ENCODE assay signal across 8 cellular contexts in the genomic region with DNA sequence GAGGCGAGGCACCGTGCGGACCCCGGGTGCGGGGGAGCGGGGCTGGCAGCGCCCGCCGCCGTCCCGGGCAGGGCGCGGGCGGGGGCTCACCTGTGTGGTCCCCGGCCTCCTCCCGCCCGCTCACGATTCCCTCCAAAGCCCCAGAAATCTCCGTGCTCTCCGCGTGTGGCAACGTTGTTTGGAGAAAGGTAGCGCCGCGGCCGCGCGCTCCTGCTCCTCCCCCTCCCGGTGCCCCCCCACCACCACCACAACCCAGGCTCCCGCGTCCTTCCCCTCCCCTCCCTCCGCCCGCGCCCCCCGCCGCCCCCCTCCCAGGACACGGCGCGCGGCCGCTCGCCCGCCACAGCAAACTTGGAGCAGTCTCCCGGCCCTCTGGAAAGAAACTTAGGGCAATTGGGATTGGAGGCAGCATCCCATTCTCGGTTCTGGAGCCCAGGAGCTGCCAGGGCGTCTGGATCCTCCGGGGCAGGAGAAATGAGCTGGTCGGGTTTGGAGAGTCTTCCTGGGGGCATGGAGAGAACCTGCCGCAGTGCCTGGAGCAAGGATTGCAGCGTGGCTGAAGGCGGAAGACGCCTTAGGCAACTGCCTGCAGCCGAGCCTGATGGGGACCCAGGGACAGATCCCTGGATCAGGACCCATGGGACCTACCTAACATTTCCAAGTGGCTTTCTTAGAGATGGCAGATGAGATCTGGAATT. TPM values are rescaled to one million over a fixed set of nuclear protein-coding genes. Genes with fewer than 3 reads are reported as not detected.
DNase-seq lines count a peak whose midpoint lies in the region; ATAC-seq, FAIRE-seq and TF ChIP-seq lines count a peak whose summit lies in the region.

No MANE protein-coding gene starts in this region.

- H3K4me2 ChIP-seq in parathyroid adenoma (ENCODE audit: low read length), result peak overlapping the region; percentile 81

- POLR2A ChIA-PET in CD8-positive, alpha-beta memory T cell (lab: Charles Lee), result interaction anchor here (0.8 to 1.2 kb wide), 3 partner anchors 10 to 346 kb away, joined by 3 to 11 read pairs (median 3); no protein-coding TSS in a partner anchor

- peak overlapping the region; percentile 84 to 100 (median 96) for H3K4me3 Mint-ChIP-seq in CD8-positive, alpha-beta memory T cell

- peak; percentile 39 to 78 for TF ChIP-seq POLR2A in Peyer's patch (IDR thresholded peaks at IDR 0.05)

- no peak overlapping the region for H2AFZ ChIP-seq in parathyroid adenoma

- DNase-seq in CD8-positive, alpha-beta memory T cell, result peak in 3 of 5 donors; percentile 29 to 62 (median 54)
- DNase-seq in HTR-8/SVneo (ENCODE audit: insufficient read length, low spot score) (peak; percentile 43), Peyer's patch (peak; percentile 55 to 82 (median 80)), adipocyte (ENCODE audit: low read depth) (peak; percentile 67), left cardiac atrium (peak; percentile 73)

- FAIRE-seq in HTR-8/SVneo (lab: Jason Lieb, UNC), result no peak

- ATAC-seq in left cardiac atrium, result peak; percentile 21 to 24
- ATAC-seq in HG02970 (IDR thresholded peaks at IDR 0.05; ENCODE audit: low FRiP score, unreplicated experiment), result no peak
- no peak for ATAC-seq in HG03175 (IDR thresholded peaks at IDR 0.05; ENCODE audit: unreplicated experiment)

- H3K4me3 ChIP-seq in CD8-positive, alpha-beta memory T cell (ENCODE audit: low read length), result peak overlapping the region; percentile 67
- peak overlapping the region; percentile 69 to 96 (median 84) for H3K4me3 ChIP-seq in Peyer's patch
- H3K4me3 ChIP-seq in adipocyte (ENCODE audit: low read length), result peak overlapping the region; percentile 95
- peak overlapping the region; percentile 94 for H3K4me3 ChIP-seq in parathyroid adenoma (ENCODE audit: low read depth, low read length)

- peaks cover 50% of the 10 kb centered on the region for H3K4me1 ChIP-seq in CD8-positive, alpha-beta memory T cell (ENCODE audit: insufficient read depth, low read length)
- H3K4me1 ChIP-seq in Peyer's patch, result peaks cover 0 to 18% (median 2%) of the 10 kb centered on the region in 4 donors
- H3K4me1 ChIP-seq in adipocyte (ENCODE audit: control insufficient read depth, insufficient read depth, low read length), result peaks cover 41% of the 10 kb centered on the region
- peaks cover 7% of the 10 kb centered on the region for H3K4me1 ChIP-seq in parathyroid adenoma

- intact Hi-C loops in left cardiac atrium (cut with DNase I), result loop anchor here in 1 of 2 donors (2.0 kb wide), 1 partner anchor 346 kb away; no protein-coding TSS in a partner anchor

- TF ChIP-seq CTCF in Peyer's patch (IDR thresholded peaks at IDR 0.05) (peak in 1 of 6 experiments; percentile 13), parathyroid adenoma (IDR thresholded peaks at IDR 0.05) (no peak)

- peaks cover 26% of the 10 kb centered on the region for H3K79me2 ChIP-seq in parathyroid adenoma

- CTCF ChIA-PET in CD8-positive, alpha-beta memory T cell (lab: Charles Lee), result interaction anchor here (1.1 to 1.2 kb wide), 2 partner anchors 10 to 485 kb away, joined by 4 read pairs; no protein-coding TSS in a partner anchor

- H3K4me1 Mint-ChIP-seq in CD8-positive, alpha-beta memory T cell, result peaks cover 60 to 77% (median 71%) of the 10 kb centered on the region in 3 donors

- H3K36me3 Mint-ChIP-seq in CD8-positive, alpha-beta memory T cell, result peaks cover 3 to 32% (median 3%) of the 10 kb centered on the region in 3 donors

- H3K9me3 Mint-ChIP-seq in CD8-positive, alpha-beta memory T cell, result no peaks in the 10 kb centered on the region

- H3K9me3 ChIP-seq in CD8-positive, alpha-beta memory T cell (ENCODE audit: low read length), result no peaks in the 10 kb centered on the region
- no peaks in the 10 kb centered on the region for H3K9me3 ChIP-seq in Peyer's patch
- H3K9me3 ChIP-seq in adipocyte (ENCODE audit: control insufficient read depth, low read length), result no peaks in the 10 kb centered on the region
- no peaks in the 10 kb centered on the region for H3K9me3 ChIP-seq in parathyroid adenoma (ENCODE audit: control insufficient read depth, low read length)

- H3K27me3 ChIP-seq in CD8-positive, alpha-beta memory T cell (ENCODE audit: insufficient read depth, low read length, poor library complexity, severe bottlenecking), result no peaks in the 10 kb centered on the region
- H3K27me3 ChIP-seq in Peyer's patch (no peaks in the 10 kb centered on the region), adipocyte (replicated peaks; ENCODE audit: control insufficient read depth, insufficient read depth, low read length) (no peaks in the 10 kb centered on the region), parathyroid adenoma (ENCODE audit: control insufficient read depth, insufficient read depth, low read length) (no peaks in the 10 kb centered on the region)

- no peaks in the 10 kb centered on the region for H3K27me3 Mint-ChIP-seq in CD8-positive, alpha-beta memory T cell

- H3K9ac ChIP-seq in adipocyte (ENCODE audit: low read length), result peak overlapping the region; percentile 85
- peak overlapping the region; percentile 61 for H3K9ac ChIP-seq in parathyroid adenoma

- H3K27ac ChIP-seq in CD8-positive, alpha-beta memory T cell (ENCODE audit: low read depth, low read length), result peak overlapping the region; percentile 79
- peak overlapping the region; percentile 97 to 100 (median 98) for H3K27ac ChIP-seq in Peyer's patch
- peak overlapping the region; percentile 97 for H3K27ac ChIP-seq in parathyroid adenoma

- H3K27ac Mint-ChIP-seq in CD8-positive, alpha-beta memory T cell, result peak overlapping the region; percentile 84 to 100 (median 99)

- H3K36me3 ChIP-seq in CD8-positive, alpha-beta memory T cell (ENCODE audit: insufficient read depth, low read length), result no peaks in the 10 kb centered on the region
- H3K36me3 ChIP-seq in Peyer's patch, result no peaks in the 10 kb centered on the region
- H3K36me3 ChIP-seq in adipocyte (ENCODE audit: control insufficient read depth, insufficient read depth, low read length, severe bottlenecking), result no peaks in the 10 kb centered on the region
- H3K36me3 ChIP-seq in parathyroid adenoma (ENCODE audit: control insufficient read depth, insufficient read depth, low read length), result no peaks in the 10 kb centered on the region

RNA-seq across cellular contexts. Expression of a gene that starts 0.9 kb away (rescaled TPM):
- 10 to 100 TPM; 15.2 to 17.1 TPM for total RNA-seq in CD8-positive, alpha-beta memory T cell
- polyA plus RNA-seq in CD8-positive, alpha-beta memory T cell, result 72.9 TPM
- total RNA-seq in Peyer's patch (100 to 1,000 TPM in 2 of 4 donors, 10 to 100 TPM in 2; 36.3 to 128 (median 103) TPM), left cardiac atrium (10 to 100 TPM; 20.6 to 29.5 TPM)

Comparison
In these comparisons a context has a peak if more than half of its experiments do, and no peak if none do; other contexts are left out.
1. ATAC-seq: peak in left cardiac atrium (2 of 2); none in HG02970 (single experiment) and HG03175 (single experiment).
2. Peak in every context shown above with its lines, with median percentiles within 50 percentile points of each other: DNase-seq, H3K27ac ChIP-seq and H3K4me3 ChIP-seq.